ENCODE assay signal across 8 cellular contexts in the genomic region with DNA sequence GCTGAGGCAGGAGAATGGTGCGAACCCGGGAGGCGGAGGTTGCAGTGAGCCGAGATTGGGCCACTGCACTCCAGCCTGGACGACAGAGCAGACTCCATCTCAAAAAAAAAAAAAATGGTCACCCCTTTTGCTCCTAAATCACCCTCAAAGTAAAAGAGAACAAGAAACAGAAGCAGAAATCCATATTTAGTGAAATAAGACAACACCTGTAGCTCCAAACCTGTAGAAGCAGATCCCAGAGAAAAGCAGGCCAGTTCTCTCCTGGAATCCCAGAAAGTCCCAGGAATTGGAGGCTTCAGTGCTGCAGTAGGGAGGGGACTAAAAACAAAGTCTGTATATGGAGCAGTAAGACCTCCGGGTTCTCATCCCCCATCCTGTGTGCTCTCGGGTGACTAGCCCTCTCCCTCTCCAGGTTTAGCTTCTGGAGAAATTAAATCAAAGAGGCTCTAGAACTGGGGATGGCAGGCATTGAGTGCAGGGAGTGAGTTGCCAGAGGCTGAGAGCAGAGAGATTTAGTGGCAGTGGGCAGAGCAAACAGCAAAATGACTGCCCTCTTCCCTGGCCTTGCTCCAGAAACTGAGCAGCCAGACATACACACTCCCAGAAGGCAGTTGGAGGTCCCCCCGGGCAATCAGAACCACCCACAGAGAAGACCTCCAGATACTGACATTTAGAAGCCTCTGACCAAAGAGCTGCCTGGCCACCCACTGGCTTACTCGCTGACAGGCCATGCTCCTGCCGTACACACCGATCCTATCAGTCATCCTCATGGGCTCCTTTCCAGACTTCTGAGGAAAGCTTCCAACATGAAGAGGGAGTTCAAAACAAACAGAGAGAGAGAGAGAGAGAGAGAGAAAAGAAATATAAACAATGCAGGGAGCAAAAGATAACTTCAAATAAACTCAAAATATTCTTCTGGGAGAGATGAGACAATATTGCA. TPM values are rescaled to one million over a fixed set of nuclear protein-coding genes. Genes with fewer than 3 reads are reported as not detected.
A peak's percentile ranks its signal among the peaks of the same experiment; 100 is the strongest.
DNase-seq lines count a peak whose midpoint lies in the region; ATAC-seq and TF ChIP-seq lines count a peak whose summit lies in the region.

No MANE protein-coding gene starts in this region.

- H3K4me1 Mint-ChIP-seq in stimulated activated naive B cell treated with anti-CD40 and anti-IgM and Interleukin-4, amounts not matched to agents 10 μg/mL and 1 μg/mL and 100 μg/mL, for 72 hours = peaks cover 26 to 38% of the 10 kb centered on the region in 2 donors

- no peaks in the 10 kb centered on the region for H3K9me3 ChIP-seq in gastroesophageal sphincter

- no peak overlapping the region for H3K4me3 ChIP-seq in gastroesophageal sphincter
- H3K4me3 ChIP-seq in skeletal muscle cell (ENCODE audit: low read depth, low read length) = peak overlapping the region; percentile 22

- no peak for TF ChIP-seq EP300 in gastroesophageal sphincter (IDR thresholded peaks at IDR 0.05)

- no peak for TF ChIP-seq CTCF in gastroesophageal sphincter (IDR thresholded peaks at IDR 0.05)
- no peak for TF ChIP-seq CTCF in GM20000 (IDR thresholded peaks at IDR 0.05; ENCODE audit: extremely low read depth, missing control alignments)

- in situ Hi-C loops in SK-MEL-5 (cut with HindIII; ENCODE audit: low pct_unique_long_range_greater_than_20kb, low sequenced_read_pairs) = no loop called here

- no peaks in the 10 kb centered on the region for H3K27me3 Mint-ChIP-seq in stimulated activated naive B cell treated with anti-CD40 and anti-IgM and Interleukin-4, amounts not matched to agents 10 μg/mL and 1 μg/mL and 100 μg/mL, for 72 hours

- H3K36me3 ChIP-seq in gastroesophageal sphincter = no peaks in the 10 kb centered on the region

- no peak overlapping the region for H3K27ac Mint-ChIP-seq in stimulated activated naive B cell treated with anti-CD40 and anti-IgM and Interleukin-4, amounts not matched to agents 10 μg/mL and 1 μg/mL and 100 μg/mL, for 72 hours

- H3K27ac ChIP-seq in gastroesophageal sphincter = peak overlapping the region; percentile 7 to 82 (median 78)

- peaks cover 0 to 49% (median 27%) of the 10 kb centered on the region in 3 donors for H3K4me1 ChIP-seq in gastroesophageal sphincter

- TF ChIP-seq POLR2A in gastroesophageal sphincter (IDR thresholded peaks at IDR 0.05) = no peak

- WGBS in gastroesophageal sphincter (ENCODE audit: low coverage in 1 of 2), 2 donors = 56 to 70% methylated on average over 6 to 8 of the region's 11 CpGs

- no peaks in the 10 kb centered on the region for H3K9me3 Mint-ChIP-seq in stimulated activated naive B cell treated with anti-CD40 and anti-IgM and Interleukin-4, amounts not matched to agents 10 μg/mL and 1 μg/mL and 100 μg/mL, for 72 hours

- no peak overlapping the region for H3K4me3 Mint-ChIP-seq in stimulated activated naive B cell treated with anti-CD40 and anti-IgM and Interleukin-4, amounts not matched to agents 10 μg/mL and 1 μg/mL and 100 μg/mL, for 72 hours

- H3K36me3 Mint-ChIP-seq in stimulated activated naive B cell treated with anti-CD40 and anti-IgM and Interleukin-4, amounts not matched to agents 10 μg/mL and 1 μg/mL and 100 μg/mL, for 72 hours = no peaks in the 10 kb centered on the region

- H3K27me3 ChIP-seq in gastroesophageal sphincter = no peaks in the 10 kb centered on the region

- peak; percentile 88 for DNase-seq in GM04504 (ENCODE audit: low read depth)
- DNase-seq in SK-MEL-5 (ENCODE audit: low read depth, low spot score) = peak; percentile 63
- DNase-seq in skeletal muscle cell (ENCODE audit: low read depth) = peak; percentile 99
- no peak for DNase-seq in GM20000 (ENCODE audit: low spot score)
- DNase-seq in stimulated activated naive B cell treated with anti-CD40 and anti-IgM and Interleukin-4, amounts not matched to agents 10 μg/mL and 1 μg/mL and 100 μg/mL, for 72 hours = no peak
- DNase-seq in GF-D8 (lab: John Stamatoyannopoulos, UW) = no peak

- ATAC-seq in gastroesophageal sphincter = peak; percentile 91
- no peak for ATAC-seq in stimulated activated naive B cell treated with anti-CD40 and anti-IgM and Interleukin-4, amounts not matched to agents 10 μg/mL and 1 μg/mL and 100 μg/mL, for 72 hours (replicated peaks)
- ATAC-seq in GM19328 (IDR thresholded peaks at IDR 0.05; ENCODE audit: unreplicated experiment) = no peak

RNA-seq across cellular contexts. Expression of gene MLXIP, which starts 6.3 kb away (rescaled TPM):
- 16.0 and 16.9 TPM in 2 replicates for total RNA-seq in SK-MEL-5 (2014; rRNA removed; shearing (Covaris generic))
- 64.5 and 90.8 TPM in 2 replicates for polyA plus RNA-seq in SK-MEL-5 (2015; cell fraction: cytosol; rRNA removed)
- polyA plus RNA-seq in SK-MEL-5 (2015; cell fraction: nucleus; rRNA removed) = 100 and 109 TPM in 2 replicates
- total RNA-seq in gastroesophageal sphincter = 10 to 100 TPM; 28.8 to 87.4 (median 54.9) TPM

RNA-seq across cellular contexts. Expression of gene BCL7A, which starts 50.6 kb away (rescaled TPM):
- 11.7 and 14.4 TPM in 2 replicates for total RNA-seq in SK-MEL-5 (2014; rRNA removed; shearing (Covaris generic))
- polyA plus RNA-seq in SK-MEL-5 (2015; cell fraction: cytosol; rRNA removed) = 25.0 and 33.8 TPM in 2 replicates
- 10.9 and 13.3 TPM in 2 replicates for polyA plus RNA-seq in SK-MEL-5 (2015; cell fraction: nucleus; rRNA removed)
- total RNA-seq in gastroesophageal sphincter = 1 to 10 TPM; 4.7 to 8.5 (median 5.6) TPM

Comparison
In these comparisons a context has a peak if more than half of its experiments do, and no peak if none do; other contexts are left out.
1. DNase-seq: peak in GM04504 (single experiment), SK-MEL-5 (single experiment) and skeletal muscle cell (single experiment); none in GM20000 (single experiment), stimulated activated naive B cell treated with anti-CD40 and anti-IgM and Interleukin-4, amounts not matched to agents 10 μg/mL and 1 μg/mL and 100 μg/mL, for 72 hours (single experiment) and GF-D8 (single experiment).